In the genomic region with DNA sequence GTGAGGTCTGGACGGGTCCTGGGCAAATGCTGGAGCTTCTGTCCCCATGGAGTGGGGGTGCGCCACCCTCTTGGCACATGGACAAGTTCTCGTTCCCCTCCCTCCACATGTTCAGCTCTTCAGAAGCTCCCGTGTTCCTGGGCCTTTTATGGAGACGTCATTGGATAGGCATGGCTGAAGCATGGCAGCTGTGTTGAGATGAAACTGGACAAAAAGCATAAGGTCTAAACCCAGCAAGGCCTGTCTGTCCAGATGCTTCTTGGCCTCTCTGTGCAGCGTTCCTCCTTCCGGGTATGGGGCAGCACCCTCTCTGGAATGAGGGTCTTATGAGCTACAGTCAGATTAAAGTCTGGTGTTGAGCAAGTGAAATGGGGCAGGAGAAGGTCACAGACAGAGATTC, we compare ENCODE assay signal across 17 cellular contexts. TPM values are rescaled to one million over a fixed set of nuclear protein-coding genes. Genes with fewer than 3 reads are reported as not detected.
DNase-seq lines count a peak whose midpoint lies in the region; ATAC-seq, FAIRE-seq and TF ChIP-seq lines count a peak whose summit lies in the region.
"Had no signal": no experiment of that assay in that cellular context is flagged by ENCODE, and none has a peak within 500 bp of the region (broad histone marks: within the 10 kb centered on the region; RNA-seq: fewer than 3 reads in every experiment).

No MANE protein-coding gene starts in this region.

- no peak overlapping the region for H2AFZ ChIP-seq in astrocyte (ENCODE audit: low read depth, low read length)

- no peaks in the 10 kb centered on the region for H3K4me1 ChIP-seq in astrocyte (ENCODE audit: insufficient read depth, low read length)

- H3K27ac Mint-ChIP-seq in activated CD8-positive, alpha-beta memory T cell treated with anti-CD3 and anti-CD28 coated beads, Interleukin-2, amount 10 ng/mL, durations not matched to agents 7 days and 5 days = no peak overlapping the region
- peak overlapping the region; percentile 41 for H3K27ac Mint-ChIP-seq in astrocyte (ENCODE audit: unreplicated experiment)
- H3K27ac Mint-ChIP-seq in natural killer cell = peak overlapping the region; percentile 94 to 97
- peak overlapping the region; percentile 27 for H3K27ac Mint-ChIP-seq in stimulated activated memory B cell treated with anti-CD40 and anti-IgM and Interleukin-4, amounts not matched to agents 10 μg/mL and 1 μg/mL and 100 μg/mL, for 72 hours

- no peaks in the 10 kb centered on the region for H3K9me3 Mint-ChIP-seq in activated CD8-positive, alpha-beta memory T cell treated with anti-CD3 and anti-CD28 coated beads, Interleukin-2, amount 10 ng/mL, durations not matched to agents 7 days and 5 days (ENCODE audit: low read depth)
- H3K9me3 Mint-ChIP-seq in astrocyte (ENCODE audit: unreplicated experiment) (no peaks in the 10 kb centered on the region), natural killer cell (no peaks in the 10 kb centered on the region)
- no peaks in the 10 kb centered on the region for H3K9me3 Mint-ChIP-seq in stimulated activated memory B cell treated with anti-CD40 and anti-IgM and Interleukin-4, amounts not matched to agents 10 μg/mL and 1 μg/mL and 100 μg/mL, for 72 hours

- no peak overlapping the region for H3K4me2 ChIP-seq in astrocyte (ENCODE audit: low read length)

- H3K27me3 ChIP-seq in astrocyte (ENCODE audit: insufficient read depth, low read length) = no peaks in the 10 kb centered on the region

- peaks cover 84% of the 10 kb centered on the region for H3K4me1 Mint-ChIP-seq in activated CD8-positive, alpha-beta memory T cell treated with anti-CD3 and anti-CD28 coated beads, Interleukin-2, amount 10 ng/mL, durations not matched to agents 7 days and 5 days
- H3K4me1 Mint-ChIP-seq in astrocyte (ENCODE audit: low read depth, unreplicated experiment) (peaks cover 13% of the 10 kb centered on the region), natural killer cell (peaks cover 50 to 71% of the 10 kb centered on the region in 2 donors)
- peaks cover 81% of the 10 kb centered on the region for H3K4me1 Mint-ChIP-seq in stimulated activated memory B cell treated with anti-CD40 and anti-IgM and Interleukin-4, amounts not matched to agents 10 μg/mL and 1 μg/mL and 100 μg/mL, for 72 hours

- peak; percentile 46 for DNase-seq in activated CD8-positive, alpha-beta memory T cell treated with anti-CD3 and anti-CD28 coated beads, Interleukin-2, amount 50 U/mL, for 48 hours
- no peak for DNase-seq in activated CD8-positive, alpha-beta memory T cell treated with anti-CD3 and anti-CD28 coated beads, Interleukin-2, amount 10 ng/mL, durations not matched to agents 7 days and 5 days
- DNase-seq in astrocyte (ENCODE audit: low read depth) = no peak
- no peak for DNase-seq in natural killer cell
- no peak for DNase-seq in DMS 273 treated with DMSO at 0.1 percent for 48 hours (lab: John Stamatoyannopoulos, UW)
- no peak for DNase-seq in cerebellar cortex (ENCODE audit: low spot score)
- no peak for DNase-seq in DMS114 treated with DMSO at 0.1 percent for 48 hours (lab: John Stamatoyannopoulos, UW; ENCODE audit: unreplicated experiment)
- DNase-seq: EL; HCEC 1CT; NCI-H1417; NCI-H187 treated with DMSO at 0.1 percent for 48 hours; NCI-H69; NK-92 treated with Interleukin-12 subunit alpha and Interleukin-12 subunit beta, amount 100 ng/mL, for 24 hours; SHP77 treated with DMSO at 0.1 percent for 48 hours had no signal

- no peaks in the 10 kb centered on the region for H3K79me2 ChIP-seq in astrocyte (ENCODE audit: insufficient read depth, low read length)

- CTCF ChIA-PET in activated CD8-positive, alpha-beta memory T cell treated with anti-CD3 and anti-CD28 coated beads, Interleukin-2, amount 10 ng/mL, durations not matched to agents 7 days and 5 days (lab: Charles Lee) = interaction anchor here (2.0 to 2.3 kb wide), 2 partner anchors 26 to 73 kb away, joined by 5 to 8 read pairs; partner anchors contain the start of gene TBC1D20

- FAIRE-seq in astrocyte (lab: Jason Lieb, UNC) = no peak
- FAIRE-seq: A204.1, HTR-8/SVneo had no signal

- H3K36me3 Mint-ChIP-seq in activated CD8-positive, alpha-beta memory T cell treated with anti-CD3 and anti-CD28 coated beads, Interleukin-2, amount 10 ng/mL, durations not matched to agents 7 days and 5 days = peaks cover 69% of the 10 kb centered on the region
- H3K36me3 Mint-ChIP-seq in astrocyte (ENCODE audit: low read depth, unreplicated experiment) (peaks cover 40% of the 10 kb centered on the region), natural killer cell (no peaks in the 10 kb centered on the region)
- peaks cover 60% of the 10 kb centered on the region for H3K36me3 Mint-ChIP-seq in stimulated activated memory B cell treated with anti-CD40 and anti-IgM and Interleukin-4, amounts not matched to agents 10 μg/mL and 1 μg/mL and 100 μg/mL, for 72 hours

- TF ChIP-seq CTCF in astrocyte (IDR thresholded peaks at IDR 0.05; ENCODE audit: insufficient read depth, low read depth, low read length) (no peak), natural killer cell (IDR thresholded peaks at IDR 0.05) (no peak)

- no peaks in the 10 kb centered on the region for H3K9me3 ChIP-seq in astrocyte (ENCODE audit: insufficient read depth, low read depth, low read length)

- H3K9ac ChIP-seq in astrocyte (ENCODE audit: low read length) = no peak overlapping the region

- no peak overlapping the region for H3K4me3 Mint-ChIP-seq in activated CD8-positive, alpha-beta memory T cell treated with anti-CD3 and anti-CD28 coated beads, Interleukin-2, amount 10 ng/mL, durations not matched to agents 7 days and 5 days
- H3K4me3 Mint-ChIP-seq in astrocyte (ENCODE audit: unreplicated experiment) (no peak overlapping the region), natural killer cell (peak overlapping the region; percentile 63)
- no peak overlapping the region for H3K4me3 Mint-ChIP-seq in stimulated activated memory B cell treated with anti-CD40 and anti-IgM and Interleukin-4, amounts not matched to agents 10 μg/mL and 1 μg/mL and 100 μg/mL, for 72 hours

- ATAC-seq in activated CD8-positive, alpha-beta memory T cell treated with anti-CD3 and anti-CD28 coated beads, Interleukin-2, amount 10 ng/mL, durations not matched to agents 7 days and 5 days = no peak
- no peak for ATAC-seq in natural killer cell
- no peak for ATAC-seq in stimulated activated memory B cell treated with anti-CD40 and anti-IgM and Interleukin-4, amounts not matched to agents 10 μg/mL and 1 μg/mL and 100 μg/mL, for 72 hours

- no peak overlapping the region for H3K27ac ChIP-seq in astrocyte (ENCODE audit: low read depth, low read length)

- no peak overlapping the region for H3K4me3 ChIP-seq in astrocyte (ENCODE audit: insufficient read depth, low read depth, low read length)

- peaks cover 45% of the 10 kb centered on the region for H4K20me1 ChIP-seq in astrocyte (ENCODE audit: insufficient read depth, low read length)

- no peaks in the 10 kb centered on the region for H3K27me3 Mint-ChIP-seq in activated CD8-positive, alpha-beta memory T cell treated with anti-CD3 and anti-CD28 coated beads, Interleukin-2, amount 10 ng/mL, durations not matched to agents 7 days and 5 days
- H3K27me3 Mint-ChIP-seq in astrocyte (ENCODE audit: low read depth, unreplicated experiment) (no peaks in the 10 kb centered on the region), natural killer cell (ENCODE audit: low read depth in 2 of 2) (no peaks in the 10 kb centered on the region)
- no peaks in the 10 kb centered on the region for H3K27me3 Mint-ChIP-seq in stimulated activated memory B cell treated with anti-CD40 and anti-IgM and Interleukin-4, amounts not matched to agents 10 μg/mL and 1 μg/mL and 100 μg/mL, for 72 hours

- H3K36me3 ChIP-seq in astrocyte (ENCODE audit: insufficient read depth, low read length) = peaks cover 40% of the 10 kb centered on the region

- intact Hi-C loops in natural killer cell (cut with micrococcal nuclease) = no loop called here

RNA-seq across cellular contexts. Expression of gene TBC1D20, which starts 26.8 kb away (rescaled TPM):
- total RNA-seq in activated CD8-positive, alpha-beta memory T cell treated with anti-CD3 and anti-CD28 coated beads, Interleukin-2, amount 10 ng/mL, durations not matched to agents 7 days and 5 days = 10 to 100 TPM; 28.3 to 29.4 TPM
- total RNA-seq in astrocyte (40.6 and 44.8 TPM in 2 replicates), natural killer cell (10 to 100 TPM; 32.5 to 47.6 (median 44.2) TPM)

RNA-seq across cellular contexts. Expression of gene RBCK1, which starts 27.5 kb away (rescaled TPM):
- total RNA-seq in activated CD8-positive, alpha-beta memory T cell treated with anti-CD3 and anti-CD28 coated beads, Interleukin-2, amount 10 ng/mL, durations not matched to agents 7 days and 5 days = 100 to 1,000 TPM; 114 to 173 TPM
- total RNA-seq in astrocyte = 124 and 138 TPM in 2 replicates
- total RNA-seq in natural killer cell = 100 to 1,000 TPM; 102 to 131 (median 104) TPM

RNA-seq across cellular contexts. Expression of gene TRIB3, which starts 55.0 kb away (rescaled TPM):
- total RNA-seq in activated CD8-positive, alpha-beta memory T cell treated with anti-CD3 and anti-CD28 coated beads, Interleukin-2, amount 10 ng/mL, durations not matched to agents 7 days and 5 days = 10 to 100 TPM; 22.4 to 25.4 TPM
- 33.0 and 36.9 TPM in 2 replicates for total RNA-seq in astrocyte
- total RNA-seq in natural killer cell = 1 to 10 TPM; 4.0 to 8.9 (median 7.7) TPM
